In genomic region chr7:107103369-107103768, GRCh38 we compare ENCODE assay signal across 11 cellular contexts. TPM values are rescaled to one million over a fixed set of nuclear protein-coding genes. Genes with fewer than 3 reads are reported as not detected.
DNase-seq lines count a peak whose midpoint lies in the region; ATAC-seq and TF ChIP-seq lines count a peak whose summit lies in the region.
"Had no signal": no experiment of that assay in that cellular context is flagged by ENCODE, and none has a peak within 500 bp of the region (broad histone marks: within the 10 kb centered on the region; RNA-seq: fewer than 3 reads in every experiment).

No MANE protein-coding gene starts in this region.

- H3F3A ChIP-seq in SU-DHL-6 (ENCODE audit: insufficient read depth) = no peaks in the 10 kb centered on the region

- no peaks in the 10 kb centered on the region for H3K27me3 ChIP-seq in SU-DHL-6 (ENCODE audit: low read length)
- H3K27me3 ChIP-seq: dorsolateral prefrontal cortex, right atrium auricular region, SJCRH30 had no signal

- H3K4me1 Mint-ChIP-seq in activated T-cell treated with anti-CD3 and anti-CD28 coated beads, Interleukin-2, amount 50 U/mL, for 72 hours (ENCODE audit: low read depth) = peaks cover 10% of the 10 kb centered on the region

- H3K27me3 Mint-ChIP-seq in activated T-cell treated with anti-CD3 and anti-CD28 coated beads, Interleukin-2, amount 50 U/mL, for 72 hours (ENCODE audit: low read depth) = peaks cover 10% of the 10 kb centered on the region

- H3K27ac ChIP-seq in SU-DHL-6 (ENCODE audit: low read depth, low read length) = no peak overlapping the region
- H3K27ac ChIP-seq: dorsolateral prefrontal cortex, right atrium auricular region, SJCRH30 had no signal

- peak in 1 of 2 donors; percentile 5 for DNase-seq in activated T-cell treated with anti-CD3 and anti-CD28 coated beads, Interleukin-2, amount 50 U/mL, for 72 hours
- no peak for DNase-seq in activated T-cell treated with anti-CD3 and anti-CD28 coated beads, Interleukin-2, amount 50 U/mL, for 48 hours
- peak; percentile 38 for DNase-seq in foreskin melanocyte
- no peak for DNase-seq in SW480 (ENCODE audit: low spot score)
- DNase-seq in globus pallidus (ENCODE audit: low spot score) = no peak
- DNase-seq: dorsolateral prefrontal cortex, SJCRH30 had no signal

- H3K9me3 Mint-ChIP-seq in activated T-cell treated with anti-CD3 and anti-CD28 coated beads, Interleukin-2, amount 50 U/mL, for 72 hours = no peaks in the 10 kb centered on the region

- peak overlapping the region; percentile 35 to 50 for H3K4me3 Mint-ChIP-seq in activated T-cell treated with anti-CD3 and anti-CD28 coated beads, Interleukin-2, amount 50 U/mL, for 72 hours

- H3K9ac ChIP-seq in SU-DHL-6 (ENCODE audit: low read length) = no peak overlapping the region

- TF ChIP-seq CTCF in SU-DHL-6 (IDR thresholded peaks at IDR 0.05; ENCODE audit: insufficient read depth, low read length, poor library complexity, severe bottlenecking) = no peak

- no peaks in the 10 kb centered on the region for H4K20me1 ChIP-seq in SU-DHL-6 (ENCODE audit: low read depth, low read length)

- no peak overlapping the region for H3K4me3 ChIP-seq in SU-DHL-6 (ENCODE audit: insufficient read depth, low read length, poor library complexity, severe bottlenecking)
- H3K4me3 ChIP-seq: dorsolateral prefrontal cortex, right atrium auricular region, SJCRH30 had no signal

- H2AFZ ChIP-seq in SU-DHL-6 (ENCODE audit: low read depth, low read length, severe bottlenecking) = peak overlapping the region; percentile 5

- H3K79me2 ChIP-seq in SU-DHL-6 (ENCODE audit: insufficient read depth, low read length) = no peaks in the 10 kb centered on the region

- peak; percentile 37 to 45 for ATAC-seq in activated T-cell treated with anti-CD3 and anti-CD28 coated beads, Interleukin-2, amount 50 U/mL, for 72 hours (replicated peaks in 1 of 2)
- ATAC-seq in HG02610 (IDR thresholded peaks at IDR 0.05; ENCODE audit: unreplicated experiment) = no peak
- ATAC-seq in GM19324 (IDR thresholded peaks at IDR 0.05; ENCODE audit: low FRiP score, unreplicated experiment) = no peak

- H3K9me3 ChIP-seq in SU-DHL-6 (ENCODE audit: insufficient read depth, low read length) = no peaks in the 10 kb centered on the region
- H3K9me3 ChIP-seq: SJCRH30 had no signal

- no peak overlapping the region for H3K27ac Mint-ChIP-seq in activated T-cell treated with anti-CD3 and anti-CD28 coated beads, Interleukin-2, amount 50 U/mL, for 72 hours

- peaks cover 1 to 5% of the 10 kb centered on the region in 2 donors for H3K36me3 Mint-ChIP-seq in activated T-cell treated with anti-CD3 and anti-CD28 coated beads, Interleukin-2, amount 50 U/mL, for 72 hours (ENCODE audit: insufficient read depth in 2 of 2)

- no peak overlapping the region for H3K4me2 ChIP-seq in SU-DHL-6 (ENCODE audit: low read depth, low read length, poor library complexity, severe bottlenecking)

- H3K9me2 ChIP-seq in SU-DHL-6 (replicated peaks; ENCODE audit: insufficient read depth, low read length) = no peaks in the 10 kb centered on the region

- H3K36me3 ChIP-seq in SU-DHL-6 (ENCODE audit: low read length) = no peaks in the 10 kb centered on the region
- H3K36me3 ChIP-seq: right atrium auricular region, SJCRH30 had no signal

RNA-seq across cellular contexts. Expression of gene PRKAR2B, which starts 58.9 kb away (rescaled TPM):
- 1 to 10 TPM; 1.1 to 1.6 TPM for total RNA-seq in activated T-cell treated with anti-CD3 and anti-CD28 coated beads, Interleukin-2, amount 50 U/mL, for 72 hours

Comparison
In these comparisons a context has a peak if more than half of its experiments do, and no peak if none do; other contexts are left out.
1. ATAC-seq: peak in activated T-cell treated with anti-CD3 and anti-CD28 coated beads, Interleukin-2, amount 50 U/mL, for 72 hours (2 of 2); none in HG02610 (single experiment) and GM19324 (single experiment).